ENCODE assay signal across 14 cellular contexts in genomic region chr20:46984391-46984790, GRCh38.
A peak's percentile ranks its signal among the peaks of the same experiment; 100 is the strongest.
DNase-seq lines count a peak whose midpoint lies in the region; ATAC-seq and TF ChIP-seq lines count a peak whose summit lies in the region.
"Had no signal": no experiment of that assay in that cellular context is flagged by ENCODE, and none has a peak within 500 bp of the region (broad histone marks: within the 10 kb centered on the region; RNA-seq: fewer than 3 reads in every experiment).

No MANE protein-coding gene starts in this region.

- no peak overlapping the region for H3K27ac ChIP-seq in IMR-90 (ENCODE audit: insufficient read depth, low read length)
- no peak overlapping the region for H3K27ac ChIP-seq in stomach

- TF ChIP-seq CTCF in IMR-90 (conservative IDR thresholded peaks at IDR 0.05; ENCODE audit: low read depth, low read length) (no peak), stomach (IDR thresholded peaks at IDR 0.05) (no peak)

- H2AK5ac ChIP-seq in IMR-90 (ENCODE audit: low read depth, low read length) = no peak overlapping the region

- BruUV-seq in IMR-90 (replicated peaks; lab: Mats Ljungman, UMichigan) = no TSS peak

- peaks cover 2% of the 10 kb centered on the region for H3K4me1 ChIP-seq in IMR-90 (ENCODE audit: control insufficient read depth, insufficient read depth, low read length)
- peaks cover 0 to 21% (median 10%) of the 10 kb centered on the region in 4 donors for H3K4me1 ChIP-seq in stomach
- H3K4me1 ChIP-seq: HAP-1 had no signal

- TF ChIP-seq POLR2A in IMR-90 (IDR thresholded peaks at IDR 0.05; ENCODE audit: low read depth, low read length) = no peak
- no peak for TF ChIP-seq POLR2A in stomach (IDR thresholded peaks at IDR 0.05)

- H2BK20ac ChIP-seq in IMR-90 (ENCODE audit: low read depth, low read length) = no peak overlapping the region

- H4K91ac ChIP-seq in IMR-90 (ENCODE audit: insufficient read depth, low read depth, low read length) = no peak overlapping the region

- H3K14ac ChIP-seq in IMR-90 (replicated peaks; ENCODE audit: low read depth, low read length) = no peak overlapping the region

- no peak overlapping the region for H4K5ac ChIP-seq in IMR-90 (ENCODE audit: low read depth, low read length)

- DNase-seq in IMR-90 = peak; percentile 31
- peak; percentile 7 for DNase-seq in amniotic epithelial cell (ENCODE audit: low read depth)
- DNase-seq in fibroblast of peridontal ligament (ENCODE audit: extremely low read depth) = peak; percentile 75
- peak; percentile 46 for DNase-seq in stomach
- no peak for DNase-seq in NCI-H526 (lab: John Stamatoyannopoulos, UW)
- no peak for DNase-seq in NCI-H1048 (lab: John Stamatoyannopoulos, UW)
- no peak for DNase-seq in activated effector memory CD4-positive, alpha-beta T cell treated with Interleukin-2 at 50 U/mL for 16 hours
- DNase-seq: CD8-positive, alpha-beta T cell; NCI-H1092 treated with DMSO at 0.1 percent for 48 hours; NCI-H1694; NCI-H2107; NCI-H345 had no signal

- in situ Hi-C loops in IMR-90 (cut with MboI; ENCODE audit: low sequenced_read_pairs) = no loop called here

- H2AK9ac ChIP-seq in IMR-90 (replicated peaks; ENCODE audit: low read depth, low read length, poor library complexity) = no peak overlapping the region

- POLR2A ChIA-PET in IMR-90 (lab: Charles Lee; ENCODE audit: unreplicated experiment) = no interaction called here

- ATAC-seq in IMR-90 (ENCODE audit: low read depth) = no peak
- ATAC-seq: CD8-positive, alpha-beta T cell; GM12878 had no signal

- H3K4me3 ChIP-seq in IMR-90 (ENCODE audit: insufficient read depth, low read depth, low read length) (no peak overlapping the region), stomach (no peak overlapping the region)
- H3K4me3 ChIP-seq: GM12878, HAP-1 had no signal

- H4K8ac ChIP-seq in IMR-90 (ENCODE audit: low read depth in 2 of 2, low read length in 2 of 2) = no peak overlapping the region

- no peak for TF ChIP-seq RAD21 in IMR-90 (IDR thresholded peaks at IDR 0.05; ENCODE audit: low read length)

- H3K23ac ChIP-seq in IMR-90 (ENCODE audit: low read depth, low read length) = no peak overlapping the region

- H2BK120ac ChIP-seq in IMR-90 (ENCODE audit: low read depth, low read length) = no peak overlapping the region

- dilution Hi-C loops in IMR-90 (cut with HindIII; ENCODE audit: low sequenced_read_pairs, unreplicated experiment) = no loop called here

- no peak overlapping the region for H3K18ac ChIP-seq in IMR-90 (ENCODE audit: low read depth, low read length)

- no peak overlapping the region for H3K4me2 ChIP-seq in IMR-90 (ENCODE audit: low read depth, low read length)

- 0 out of 2 replicates have a peak, but pooled peaks cover 3% of the 10 kb centered on the region for H4K20me1 ChIP-seq in IMR-90 (ENCODE audit: insufficient read depth, low read length)

- intact Hi-C loops in IMR-90 (cut with micrococcal nuclease) (no loop called here), stomach (cut with DNase I; ENCODE audit: low total_unique reads) (no loop called here)

- WGBS in IMR-90 (ENCODE audit: extremely low coverage in 2 of 2, insufficient read length in 1 of 2), 2 experiments = no CpG with 5 or more reads among the region's 1 CpG
- WGBS in stomach, 5 donors = 47 to 68% (median 53%) methylated on average over 1 of the region's 1 CpG

- H3K9me3 ChIP-seq in IMR-90 (ENCODE audit: control insufficient read depth, insufficient read depth, low read length) = no peaks in the 10 kb centered on the region; the same call in 1 of the 2 replicates
- peaks cover 0 to 19% (median 9%) of the 10 kb centered on the region in 4 donors for H3K9me3 ChIP-seq in stomach
- H3K9me3 ChIP-seq: HAP-1 had no signal

- no peak overlapping the region for H2BK15ac ChIP-seq in IMR-90 (ENCODE audit: low read depth, low read length)

- H3K79me1 ChIP-seq in IMR-90 (ENCODE audit: low read depth in 1 of 2, low read length in 2 of 2) = no peaks in the 10 kb centered on the region

- TF ChIP-seq EP300 in stomach (IDR thresholded peaks at IDR 0.05) = no peak

- H3K27me3 ChIP-seq in IMR-90 (ENCODE audit: control insufficient read depth, insufficient read depth, low read length) (no peaks in the 10 kb centered on the region), stomach (peaks cover 0 to 1% (median 0%) of the 10 kb centered on the region in 3 donors)

- H2AFZ ChIP-seq in IMR-90 (replicated peaks; ENCODE audit: low read length, poor library complexity) = no peak overlapping the region

- H3K9me1 ChIP-seq in IMR-90 (ENCODE audit: insufficient read depth, low read length) = no peaks in the 10 kb centered on the region

- no peak overlapping the region for H3K56ac ChIP-seq in IMR-90 (ENCODE audit: extremely low read depth, insufficient read depth, low read length)

- H3K9ac ChIP-seq in IMR-90 (ENCODE audit: low read depth, low read length) = no peak overlapping the region

- no peak overlapping the region for H2BK5ac ChIP-seq in IMR-90 (ENCODE audit: low read depth, low read length, poor library complexity, severe bottlenecking)

- H3K36me3 ChIP-seq in IMR-90 (ENCODE audit: control insufficient read depth, insufficient read depth, low read length) = no peaks in the 10 kb centered on the region
- H3K36me3 ChIP-seq in stomach = no peaks in the 10 kb centered on the region
- H3K36me3 ChIP-seq: HAP-1 had no signal

- CTCF ChIA-PET in IMR-90 (lab: Yijun Ruan, JAX) = interaction anchor here (0.7 kb wide), 1 partner anchor 13 kb away, joined by 3 read pairs; no protein-coding TSS in a partner anchor

- H3K4ac ChIP-seq in IMR-90 (ENCODE audit: low read depth, low read length) = no peak overlapping the region

TF ChIP-seq in IMR-90, 13 proteins besides CTCF, POLR2A, EP300 and RAD21:
- no peak for TF ChIP-seq ELK1 (IDR thresholded peaks at IDR 0.05; ENCODE audit: borderline replicate concordance, low read depth, low read length)
- TF ChIP-seq RCOR1 (IDR thresholded peaks at IDR 0.05; ENCODE audit: insufficient replicate concordance, low read length) = no peak
- no peak for TF ChIP-seq FOS (IDR thresholded peaks at IDR 0.05; ENCODE audit: low read depth, low read length)
- no peak for TF ChIP-seq MAZ (IDR thresholded peaks at IDR 0.05; ENCODE audit: borderline replicate concordance, low read depth, low read length)
- TF ChIP-seq USF2 (IDR thresholded peaks at IDR 0.05; ENCODE audit: low read depth, low read length) = no peak

Comparison
In these comparisons a context has a peak if more than half of its experiments do, and no peak if none do; other contexts are left out.
1. DNase-seq: peak in IMR-90 (single experiment), amniotic epithelial cell (single experiment), fibroblast of peridontal ligament (single experiment) and stomach (single experiment); none in NCI-H526 (0 of 2), NCI-H1048 (single experiment) and activated effector memory CD4-positive, alpha-beta T cell treated with Interleukin-2 at 50 U/mL for 16 hours (single experiment).